ENCODE assay signal across 1 cellular context in the genomic region with DNA sequence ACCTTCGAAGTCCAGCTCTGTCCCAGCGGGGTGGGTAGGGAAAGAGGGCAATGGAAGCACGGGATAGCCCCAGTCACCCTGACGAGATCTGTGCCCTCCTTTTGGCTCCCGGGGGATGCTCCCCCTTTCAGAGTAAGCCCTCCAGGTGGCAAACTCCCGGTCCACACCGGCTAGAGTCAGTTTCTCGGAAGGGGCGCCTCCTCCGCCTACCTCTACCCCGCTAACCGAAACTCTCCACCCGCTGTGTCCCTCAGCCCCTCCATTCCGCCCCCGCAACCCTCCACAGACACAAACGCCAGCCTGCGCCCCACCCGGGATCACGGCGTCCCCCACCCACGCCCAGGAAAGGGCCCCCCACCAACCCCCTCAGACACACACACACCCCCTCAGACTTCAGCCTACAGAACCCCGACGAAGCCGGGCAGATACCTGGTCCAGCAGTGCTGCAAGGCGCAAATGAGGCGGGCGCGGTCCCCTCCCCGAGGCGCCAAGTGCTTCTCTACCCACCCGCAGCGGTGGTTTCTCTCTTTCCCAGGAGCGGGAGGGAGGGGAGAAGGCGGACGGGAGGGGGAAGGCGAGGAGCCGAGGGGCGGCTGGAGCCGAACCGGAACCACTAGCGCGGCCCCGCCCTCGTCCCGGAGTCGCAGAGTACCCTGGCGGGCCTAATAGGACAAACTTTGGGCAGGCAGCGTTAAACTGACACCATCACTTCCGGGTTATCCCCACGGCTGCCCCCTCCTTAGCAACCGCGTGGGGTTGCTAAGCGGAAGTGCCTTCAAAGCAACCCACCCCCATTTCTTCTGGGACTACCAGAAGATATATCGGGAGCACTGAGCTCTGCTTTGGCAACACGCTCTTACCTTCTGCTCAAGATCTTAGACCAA.
TF ChIP-seq lines count a peak whose summit lies in the region.

A gene (minus strand): TSS at position 615 of the 884 bp plus-strand sequence. CDS start 55,674 bp downstream, outside the sequence.

TF ChIP-seq in GM12878, 131 proteins besides CTCF, POLR2A, EP300 and RAD21 (continued from another document):
- TF ChIP-seq, protein P1, sequence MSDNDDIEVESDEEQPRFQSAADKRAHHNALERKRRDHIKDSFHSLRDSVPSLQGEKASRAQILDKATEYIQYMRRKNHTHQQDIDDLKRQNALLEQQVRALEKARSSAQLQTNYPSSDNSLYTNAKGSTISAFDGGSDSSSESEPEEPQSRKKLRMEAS (IDR thresholded peaks at IDR 0.05; ENCODE audit: low read depth, low read length), result peak; percentile 34; the same call in 1 of the 2 replicates
